In genomic region chr3:76570436-76571057, GRCh38 we compare ENCODE assay signal across 11 cellular contexts.
A peak's percentile ranks its signal among the peaks of the same experiment; 100 is the strongest.
DNase-seq lines count a peak whose midpoint lies in the region; ATAC-seq and TF ChIP-seq lines count a peak whose summit lies in the region.
"Had no signal": no experiment of that assay in that cellular context is flagged by ENCODE, and none has a peak within 500 bp of the region (broad histone marks: within the 10 kb centered on the region; RNA-seq: fewer than 3 reads in every experiment).

No MANE protein-coding gene starts in this region.

- H3K27ac ChIP-seq in BLaER1 (peak overlapping the region; percentile 72), left lung (no peak overlapping the region)

- no peaks in the 10 kb centered on the region for H3K9me3 Mint-ChIP-seq in HFFc6
- peaks cover 0 to 4% (median 0%) of the 10 kb centered on the region in 9 donors for H3K9me3 Mint-ChIP-seq in naive thymus-derived CD8-positive, alpha-beta T cell
- H3K9me3 Mint-ChIP-seq: activated B cell treated with CpG ODN at 0.5 μM for 24 hours had no signal

- POLR2A ChIA-PET in naive thymus-derived CD8-positive, alpha-beta T cell (lab: Charles Lee): no interaction called here

- no peak overlapping the region for H3K4me3 ChIP-seq in BLaER1
- H3K4me3 ChIP-seq in left lung: no peak overlapping the region
- H3K4me3 ChIP-seq: HAP-1 had no signal

- peaks cover 37% of the 10 kb centered on the region; the same call in 1 of the 2 replicates for H3K9me3 ChIP-seq in BLaER1
- no peaks in the 10 kb centered on the region for H3K9me3 ChIP-seq in left lung
- H3K9me3 ChIP-seq: HAP-1 had no signal

- H4K20me1 ChIP-seq in BLaER1: no peaks in the 10 kb centered on the region

- no peak for ATAC-seq in left lung
- no peak for ATAC-seq in naive thymus-derived CD8-positive, alpha-beta T cell
- ATAC-seq in GM18907 (IDR thresholded peaks at IDR 0.05; ENCODE audit: unreplicated experiment): no peak
- ATAC-seq: stimulated activated naive CD8-positive, alpha-beta T cell treated with anti-CD3 and anti-CD28 coated beads, Interleukin-15, Interleukin-2, amounts not matched to agents 100 U/mL and 50 U/mL, for 24 hours had no signal

- H3K4me3 Mint-ChIP-seq in HFFc6: no peak overlapping the region
- H3K4me3 Mint-ChIP-seq in naive thymus-derived CD8-positive, alpha-beta T cell: no peak overlapping the region
- H3K4me3 Mint-ChIP-seq: activated B cell treated with CpG ODN at 0.5 μM for 24 hours had no signal

- no peak overlapping the region for H3K27ac Mint-ChIP-seq in HFFc6
- H3K27ac Mint-ChIP-seq in naive thymus-derived CD8-positive, alpha-beta T cell: no peak overlapping the region
- H3K27ac Mint-ChIP-seq: activated B cell treated with CpG ODN at 0.5 μM for 24 hours had no signal

- peak; percentile 4 for DNase-seq in HFFc6
- DNase-seq in amniotic epithelial cell (ENCODE audit: low read depth): peak; percentile 27
- DNase-seq in left lung: no peak
- DNase-seq in cerebellar cortex (ENCODE audit: low spot score): no peak
- no peak for DNase-seq in naive thymus-derived CD8-positive, alpha-beta T cell
- DNase-seq in activated effector memory CD4-positive, alpha-beta T cell treated with anti-CD3 and anti-CD28 coated beads, Interleukin-2, amount 50 U/mL, for 16 hours: no peak
- DNase-seq: activated B cell treated with CpG ODN at 0.5 μM for 24 hours; stimulated activated naive CD8-positive, alpha-beta T cell treated with anti-CD3 and anti-CD28 coated beads, Interleukin-15, Interleukin-2, amounts not matched to agents 100 U/mL and 50 U/mL, for 24 hours had no signal

- no peaks in the 10 kb centered on the region for H3K36me3 Mint-ChIP-seq in HFFc6 (ENCODE audit: low read depth)
- no peaks in the 10 kb centered on the region for H3K36me3 Mint-ChIP-seq in naive thymus-derived CD8-positive, alpha-beta T cell

- H3K36me3 ChIP-seq in BLaER1 (peaks cover 5% of the 10 kb centered on the region; the same call in 1 of the 2 replicates), left lung (no peaks in the 10 kb centered on the region)
- H3K36me3 ChIP-seq: HAP-1 had no signal

- peaks cover 58% of the 10 kb centered on the region for H3K4me1 ChIP-seq in BLaER1
- no peaks in the 10 kb centered on the region for H3K4me1 ChIP-seq in left lung

- H3K27me3 ChIP-seq in BLaER1: no peaks in the 10 kb centered on the region
- H3K27me3 ChIP-seq in left lung: no peaks in the 10 kb centered on the region

- no peak overlapping the region for H3K9ac ChIP-seq in BLaER1

- H3K27me3 Mint-ChIP-seq in HFFc6 (ENCODE audit: insufficient read depth): no peaks in the 10 kb centered on the region
- H3K27me3 Mint-ChIP-seq in naive thymus-derived CD8-positive, alpha-beta T cell: no peaks in the 10 kb centered on the region
- H3K27me3 Mint-ChIP-seq: activated B cell treated with CpG ODN at 0.5 μM for 24 hours had no signal

- H3K4me1 Mint-ChIP-seq in HFFc6 (ENCODE audit: low read depth): no peaks in the 10 kb centered on the region
- H3K4me1 Mint-ChIP-seq in naive thymus-derived CD8-positive, alpha-beta T cell: no peaks in the 10 kb centered on the region
- H3K4me1 Mint-ChIP-seq: activated B cell treated with CpG ODN at 0.5 μM for 24 hours had no signal

- TF ChIP-seq CTCF in HFFc6 (IDR thresholded peaks at IDR 0.05): peak; percentile 81
- TF ChIP-seq CTCF in left lung (IDR thresholded peaks at IDR 0.05): peak; percentile 44 to 52

- intact Hi-C loops in left lung (cut with DNase I): no loop called here

- H3K4me2 ChIP-seq in BLaER1: no peak overlapping the region

Comparison
In these comparisons a context has a peak if more than half of its experiments do, and no peak if none do; other contexts are left out.
1. DNase-seq: peak in HFFc6 (single experiment) and amniotic epithelial cell (single experiment); none in left lung (0 of 2), cerebellar cortex (single experiment), naive thymus-derived CD8-positive, alpha-beta T cell (0 of 10) and activated effector memory CD4-positive, alpha-beta T cell treated with anti-CD3 and anti-CD28 coated beads, Interleukin-2, amount 50 U/mL, for 16 hours (single experiment).